ENCODE assay signal across 20 cellular contexts in the genomic region with DNA sequence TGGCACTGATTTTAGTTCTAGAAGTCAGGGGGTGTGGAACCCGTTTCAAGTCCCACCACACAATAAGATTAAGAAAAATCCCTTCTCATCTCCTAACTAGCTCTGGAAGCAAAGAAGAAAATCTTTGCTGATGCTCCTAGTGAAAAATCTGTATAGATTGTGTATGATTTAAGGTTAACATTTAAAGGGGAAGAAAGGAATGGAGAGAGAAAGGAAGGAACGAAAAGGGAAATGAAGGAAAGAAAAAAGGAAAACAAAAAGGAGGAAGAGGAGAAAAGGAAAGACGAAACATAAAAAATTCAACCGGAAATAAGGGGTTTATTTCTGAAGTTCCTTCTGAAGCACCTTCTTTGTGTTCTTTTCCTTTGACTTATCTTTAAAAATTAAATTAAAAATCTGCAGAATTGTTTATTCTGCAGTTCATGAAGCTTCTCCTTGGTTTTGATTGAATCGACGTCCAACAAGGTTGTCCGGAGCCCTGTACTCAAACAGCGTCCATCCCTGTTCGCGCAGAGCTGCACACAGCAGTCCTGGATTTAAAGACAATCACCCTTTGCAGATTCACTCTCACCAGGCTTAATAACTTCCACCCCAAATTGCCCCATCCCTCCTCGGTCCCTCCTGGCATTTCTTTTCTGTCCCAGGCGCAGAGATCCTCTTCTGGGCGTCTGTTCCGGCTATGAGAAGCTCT. TPM values are rescaled to one million over a fixed set of nuclear protein-coding genes. Genes with fewer than 3 reads are reported as not detected.
"Had no signal": no experiment of that assay in that cellular context is flagged by ENCODE, and none has a peak within 500 bp of the region (broad histone marks: within the 10 kb centered on the region; RNA-seq: fewer than 3 reads in every experiment).

No MANE protein-coding gene starts in this region.

- H3K27ac Mint-ChIP-seq: activated CD8-positive, alpha-beta T cell treated with anti-CD3 and anti-CD28 coated beads for 36 hours; activated T-helper 1 cell treated with anti-CD3 and anti-CD28 coated beads, Interleukin-12 subunit alpha, Interleukin-12 subunit beta, Interleukin-2, Interleukin-4 antibody, amounts not matched to agents 30 ng/mL and 10 ng/mL and 1 ng/mL, durations not matched to agents 14 hours and 24 hours and 36 hours; stimulated activated memory B cell treated with anti-CD40 and anti-IgM and Interleukin-4, amounts not matched to agents 10 μg/mL and 1 μg/mL and 100 μg/mL, for 72 hours had no signal

- H3K4me1 ChIP-seq: colonic mucosa had no signal

- DNase-seq: activated CD4-positive, alpha-beta T cell treated with anti-CD3 and anti-CD28 coated beads for 4 hours; activated CD8-positive, alpha-beta memory T cell treated with anti-CD3 and anti-CD28 coated beads, Interleukin-2, amount 50 U/mL, for 4 hours; activated CD8-positive, alpha-beta T cell treated with anti-CD3 and anti-CD28 coated beads for 36 hours; activated naive CD4-positive, alpha-beta T cell treated with Interleukin-2 at 50 U/mL for 16 hours; colonic mucosa; effector CD4-positive, alpha-beta T cell; hypothalamus; left cardiac atrium; SHP77; SW 1271; T1000; WERI-Rb-1 had no signal

- ATAC-seq: activated CD8-positive, alpha-beta T cell treated with anti-CD3 and anti-CD28 coated beads for 36 hours; left cardiac atrium; stimulated activated memory B cell treated with anti-CD40 and anti-IgM and Interleukin-4, amounts not matched to agents 10 μg/mL and 1 μg/mL and 100 μg/mL, for 72 hours had no signal

- H3K36me3 ChIP-seq: colonic mucosa, tibial nerve, WERI-Rb-1 had no signal

- H3K9me3 ChIP-seq: colonic mucosa, tibial nerve had no signal

- H3K9me3 Mint-ChIP-seq: activated CD8-positive, alpha-beta T cell treated with anti-CD3 and anti-CD28 coated beads for 36 hours; activated T-helper 1 cell treated with anti-CD3 and anti-CD28 coated beads, Interleukin-12 subunit alpha, Interleukin-12 subunit beta, Interleukin-2, Interleukin-4 antibody, amounts not matched to agents 30 ng/mL and 10 ng/mL and 1 ng/mL, durations not matched to agents 14 hours and 24 hours and 36 hours; stimulated activated memory B cell treated with anti-CD40 and anti-IgM and Interleukin-4, amounts not matched to agents 10 μg/mL and 1 μg/mL and 100 μg/mL, for 72 hours had no signal

- H3K27ac ChIP-seq: colonic mucosa, tibial nerve, WERI-Rb-1 had no signal

- H3K4me3 ChIP-seq: colonic mucosa, tibial nerve had no signal

- H3K4me3 Mint-ChIP-seq: activated CD8-positive, alpha-beta T cell treated with anti-CD3 and anti-CD28 coated beads for 36 hours; activated T-helper 1 cell treated with anti-CD3 and anti-CD28 coated beads, Interleukin-12 subunit alpha, Interleukin-12 subunit beta, Interleukin-2, Interleukin-4 antibody, amounts not matched to agents 30 ng/mL and 10 ng/mL and 1 ng/mL, durations not matched to agents 14 hours and 24 hours and 36 hours; stimulated activated memory B cell treated with anti-CD40 and anti-IgM and Interleukin-4, amounts not matched to agents 10 μg/mL and 1 μg/mL and 100 μg/mL, for 72 hours had no signal

- H3K36me3 Mint-ChIP-seq: stimulated activated memory B cell treated with anti-CD40 and anti-IgM and Interleukin-4, amounts not matched to agents 10 μg/mL and 1 μg/mL and 100 μg/mL, for 72 hours had no signal

RNA-seq across cellular contexts. Expression of a gene that starts 1.6 kb away (rescaled TPM):
- total RNA-seq: activated CD8-positive, alpha-beta T cell treated with anti-CD3 and anti-CD28 coated beads for 36 hours; activated T-helper 1 cell treated with anti-CD3 and anti-CD28 coated beads, Interleukin-12 subunit alpha, Interleukin-12 subunit beta, Interleukin-2, Interleukin-4 antibody, amounts not matched to agents 30 ng/mL and 10 ng/mL and 1 ng/mL, durations not matched to agents 14 hours and 24 hours and 36 hours; astrocyte; cardiac septum; colonic mucosa; glomerular endothelial cell; left cardiac atrium; lung microvascular endothelial cell; mucosa of gallbladder had no signal
